ENCODE assay signal across 24 cellular contexts in genomic region chr5:116971131-116971530, GRCh38.
DNase-seq lines count a peak whose midpoint lies in the region; ATAC-seq and TF ChIP-seq lines count a peak whose summit lies in the region.
"Had no signal": no experiment of that assay in that cellular context is flagged by ENCODE, and none has a peak within 500 bp of the region (broad histone marks: within the 10 kb centered on the region; RNA-seq: fewer than 3 reads in every experiment).

No MANE protein-coding gene starts in this region.

- no peak overlapping the region for H3K18ac ChIP-seq in mesendoderm (ENCODE audit: low read length)

- no peak overlapping the region for H3K9ac ChIP-seq in endodermal cell (ENCODE audit: extremely low read depth, low read length, poor library complexity, severe bottlenecking)
- H3K9ac ChIP-seq in mesendoderm (ENCODE audit: low read length): no peak overlapping the region
- H3K9ac ChIP-seq in smooth muscle cell (ENCODE audit: low read depth): no peak overlapping the region
- H3K9ac ChIP-seq: BLaER1 treated with 17β-estradiol and CSF1 and Interleukin-3, amounts not matched to agents 10 nM and 100 nM had no signal

- peaks cover 8% of the 10 kb centered on the region for H3K9me3 ChIP-seq in endodermal cell (ENCODE audit: control insufficient read depth, low read length)
- peaks cover 4% of the 10 kb centered on the region for H3K9me3 ChIP-seq in smooth muscle cell (replicated peaks; ENCODE audit: low read depth)
- H3K9me3 ChIP-seq: A549 had no signal

- no peaks in the 10 kb centered on the region for H3K79me1 ChIP-seq in mesendoderm (ENCODE audit: low read length)

- no peak overlapping the region for H2BK120ac ChIP-seq in mesendoderm (ENCODE audit: low read depth, low read length)

- no peak overlapping the region for H2BK15ac ChIP-seq in mesendoderm (replicated peaks; ENCODE audit: low read depth)

- no peak overlapping the region for H3K4ac ChIP-seq in mesendoderm (ENCODE audit: low read depth, low read length)

- DNase-seq in GM23338 (ENCODE audit: low spot score) (peak; percentile 27), endodermal cell (no peak), mesendoderm (peak; percentile 91), smooth muscle cell (lab: John Stamatoyannopoulos, UW; ENCODE audit: unreplicated experiment) (no peak), OCI-M1 (lab: John Stamatoyannopoulos, UW) (no peak)
- DNase-seq in stimulated activated CD4-positive, alpha-beta T cell treated with anti-CD3 and anti-CD28 coated beads, Interleukin-2, amount 100 ng/mL, for 48 hours: no peak
- DNase-seq: AML-193; Caco-2; Calu3; CD4-positive, alpha-beta T cell; CD8-positive, alpha-beta T cell; DMS153; DMS53; DMS79; DND-41; EL; GDM1 had no signal

- H3K4me1 Mint-ChIP-seq in GM23338 (peaks cover 22% of the 10 kb centered on the region), endodermal cell (peaks cover 21% of the 10 kb centered on the region)
- H3K4me1 Mint-ChIP-seq: B cell had no signal

- H3K27me3 ChIP-seq in GM23338 (ENCODE audit: insufficient read depth) (no peaks in the 10 kb centered on the region), endodermal cell (ENCODE audit: control insufficient read depth, insufficient read depth, low read length, poor library complexity, severe bottlenecking) (no peaks in the 10 kb centered on the region), mesendoderm (ENCODE audit: insufficient read depth, low read length, poor library complexity) (no peaks in the 10 kb centered on the region), smooth muscle cell (ENCODE audit: low read depth) (no peaks in the 10 kb centered on the region)
- H3K27me3 ChIP-seq: BLaER1 treated with 17β-estradiol and CSF1 and Interleukin-3, amounts not matched to agents 10 nM and 100 nM had no signal

- H3K27ac Mint-ChIP-seq in GM23338: no peak overlapping the region
- H3K27ac Mint-ChIP-seq in endodermal cell: peak overlapping the region; percentile 79
- H3K27ac Mint-ChIP-seq: B cell; CD4-positive, alpha-beta T cell; CD8-positive, alpha-beta T cell had no signal

- H3K27ac ChIP-seq in GM23338 (ENCODE audit: low read depth) (no peak overlapping the region), endodermal cell (ENCODE audit: low read depth, low read length) (no peak overlapping the region), mesendoderm (ENCODE audit: low read depth, low read length) (no peak overlapping the region), smooth muscle cell (ENCODE audit: low read depth) (peak overlapping the region; percentile 32)
- H3K27ac ChIP-seq: 22Rv1; A549; BLaER1 treated with 17β-estradiol and CSF1 and Interleukin-3, amounts not matched to agents 10 nM and 100 nM; C4-2B had no signal

- H3K4me3 ChIP-seq in GM23338: no peak overlapping the region
- no peak overlapping the region for H3K4me3 ChIP-seq in endodermal cell (ENCODE audit: low read length)
- H3K4me3 ChIP-seq in mesendoderm (ENCODE audit: low read length): no peak overlapping the region
- no peak overlapping the region for H3K4me3 ChIP-seq in smooth muscle cell
- H3K4me3 ChIP-seq: A549; BLaER1 treated with 17β-estradiol and CSF1 and Interleukin-3, amounts not matched to agents 10 nM and 100 nM; GM12878 had no signal

- no peak overlapping the region for H4K5ac ChIP-seq in mesendoderm (ENCODE audit: low read length)

- H3K9me2 ChIP-seq in GM23338 (ENCODE audit: insufficient read depth): no peaks in the 10 kb centered on the region; the same call in 1 of the 2 replicates

- no peak overlapping the region for H4K8ac ChIP-seq in mesendoderm (ENCODE audit: low read depth, low read length)

- ATAC-seq in GM23338 (no peak), GM19351 (IDR thresholded peaks at IDR 0.05; ENCODE audit: unreplicated experiment) (no peak)
- ATAC-seq: A549; CD8-positive, alpha-beta T cell; GM12878 had no signal

- H3K36me3 Mint-ChIP-seq in GM23338 (ENCODE audit: low read depth) (peaks cover 20% of the 10 kb centered on the region), endodermal cell (ENCODE audit: low read depth) (peaks cover 4% of the 10 kb centered on the region)
- H3K36me3 Mint-ChIP-seq: CD8-positive, alpha-beta T cell had no signal

- no peak overlapping the region for H3K4me3 Mint-ChIP-seq in GM23338
- H3K4me3 Mint-ChIP-seq in endodermal cell: no peak overlapping the region
- H3K4me3 Mint-ChIP-seq: B cell; CD4-positive, alpha-beta T cell; CD8-positive, alpha-beta T cell had no signal

- H3K27me3 Mint-ChIP-seq in GM23338 (ENCODE audit: insufficient read depth, low read depth, poor library complexity): no peaks in the 10 kb centered on the region
- H3K27me3 Mint-ChIP-seq in endodermal cell (ENCODE audit: insufficient read depth): no peaks in the 10 kb centered on the region
- H3K27me3 Mint-ChIP-seq: B cell; CD4-positive, alpha-beta T cell had no signal

- H3K4me2 ChIP-seq in GM23338 (no peak overlapping the region), mesendoderm (ENCODE audit: low read length) (no peak overlapping the region), smooth muscle cell (peak overlapping the region; percentile 35)
- H3K4me2 ChIP-seq: A549; BLaER1 treated with 17β-estradiol and CSF1 and Interleukin-3, amounts not matched to agents 10 nM and 100 nM had no signal

- H3K79me2 ChIP-seq in GM23338 (replicated peaks; ENCODE audit: insufficient read depth): no peaks in the 10 kb centered on the region
- H3K79me2 ChIP-seq in mesendoderm (ENCODE audit: control insufficient read depth, insufficient read depth, low read length): no peaks in the 10 kb centered on the region
- no peaks in the 10 kb centered on the region for H3K79me2 ChIP-seq in smooth muscle cell (ENCODE audit: low read depth)

- no peak overlapping the region for H3K56ac ChIP-seq in mesendoderm (ENCODE audit: low read length)

- H3F3A ChIP-seq in GM23338 (replicated peaks; ENCODE audit: low read depth) (no peaks in the 10 kb centered on the region), smooth muscle cell (ENCODE audit: low read depth) (peaks cover 9% of the 10 kb centered on the region)

- no peak overlapping the region for H2AFZ ChIP-seq in GM23338
- no peak overlapping the region for H2AFZ ChIP-seq in smooth muscle cell (ENCODE audit: low read depth)

- H3K9me3 Mint-ChIP-seq in GM23338 (peaks cover 17% of the 10 kb centered on the region; the same call in 2 of the 3 replicates), endodermal cell (peaks cover 25% of the 10 kb centered on the region)

- H4K20me1 ChIP-seq in GM23338 (replicated peaks; ENCODE audit: insufficient read depth): no peaks in the 10 kb centered on the region
- no peaks in the 10 kb centered on the region for H4K20me1 ChIP-seq in smooth muscle cell (ENCODE audit: low read depth)
- H4K20me1 ChIP-seq: BLaER1 treated with 17β-estradiol and CSF1 and Interleukin-3, amounts not matched to agents 10 nM and 100 nM had no signal

- TF ChIP-seq CTCF in GM23338 (conservative IDR thresholded peaks at IDR 0.05; ENCODE audit: low read depth in 2 of 2) (no peak), endodermal cell (conservative IDR thresholded peaks at IDR 0.05) (no peak), smooth muscle cell (IDR thresholded peaks at IDR 0.05; ENCODE audit: borderline replicate concordance, insufficient read depth, poor library complexity, severe bottlenecking) (no peak)

- H3K23ac ChIP-seq in mesendoderm (ENCODE audit: low read length): no peak overlapping the region

- H3K4me1 ChIP-seq in GM23338 (ENCODE audit: insufficient read depth): peaks cover 26% of the 10 kb centered on the region; the same call in 1 of the 2 replicates
- no peaks in the 10 kb centered on the region for H3K4me1 ChIP-seq in endodermal cell (ENCODE audit: control insufficient read depth, insufficient read depth, low read length)
- H3K4me1 ChIP-seq in mesendoderm (ENCODE audit: control insufficient read depth, low read depth, low read length): peaks cover 8% of the 10 kb centered on the region
- H3K4me1 ChIP-seq in smooth muscle cell (ENCODE audit: low read depth): peaks cover 3% of the 10 kb centered on the region
- H3K4me1 ChIP-seq: A549; BLaER1 treated with 17β-estradiol and CSF1 and Interleukin-3, amounts not matched to agents 10 nM and 100 nM; Caco-2 had no signal

- no peak overlapping the region for H2BK5ac ChIP-seq in mesendoderm (ENCODE audit: low read length)

- no peak overlapping the region for H2AK5ac ChIP-seq in mesendoderm (ENCODE audit: low read length)

- WGBS in endodermal cell (ENCODE audit: insufficient coverage in 1 of 2, insufficient read length in 1 of 2), 2 experiments: 75 to 91% methylated on average over 4 of the region's 5 CpGs
- WGBS in mesendoderm (ENCODE audit: extremely low coverage, insufficient coverage, low lambda C conversion rate): no CpG with 5 or more reads among the region's 5 CpGs
- WGBS in smooth muscle cell (ENCODE audit: low lambda C conversion rate): 87% methylated on average over 5 of the region's 5 CpGs

- H3K36me3 ChIP-seq in GM23338 (ENCODE audit: insufficient read depth): no peaks in the 10 kb centered on the region
- no peaks in the 10 kb centered on the region for H3K36me3 ChIP-seq in endodermal cell (ENCODE audit: control insufficient read depth, insufficient read depth, low read length)
- H3K36me3 ChIP-seq in mesendoderm (ENCODE audit: control insufficient read depth, insufficient read depth, low read length): no peaks in the 10 kb centered on the region
- no peaks in the 10 kb centered on the region for H3K36me3 ChIP-seq in smooth muscle cell (ENCODE audit: low read depth)
- H3K36me3 ChIP-seq: BLaER1 treated with 17β-estradiol and CSF1 and Interleukin-3, amounts not matched to agents 10 nM and 100 nM had no signal

Comparison
In these comparisons a context has a peak if more than half of its experiments do, and no peak if none do; other contexts are left out.
1. DNase-seq: peak in GM23338 (single experiment) and mesendoderm (single experiment); none in endodermal cell (single experiment), smooth muscle cell (single experiment), stimulated activated CD4-positive, alpha-beta T cell treated with anti-CD3 and anti-CD28 coated beads, Interleukin-2, amount 100 ng/mL, for 48 hours (0 of 2) and OCI-M1 (single experiment).